1 cellular context compared by ENCODE assay signal in the genomic region with DNA sequence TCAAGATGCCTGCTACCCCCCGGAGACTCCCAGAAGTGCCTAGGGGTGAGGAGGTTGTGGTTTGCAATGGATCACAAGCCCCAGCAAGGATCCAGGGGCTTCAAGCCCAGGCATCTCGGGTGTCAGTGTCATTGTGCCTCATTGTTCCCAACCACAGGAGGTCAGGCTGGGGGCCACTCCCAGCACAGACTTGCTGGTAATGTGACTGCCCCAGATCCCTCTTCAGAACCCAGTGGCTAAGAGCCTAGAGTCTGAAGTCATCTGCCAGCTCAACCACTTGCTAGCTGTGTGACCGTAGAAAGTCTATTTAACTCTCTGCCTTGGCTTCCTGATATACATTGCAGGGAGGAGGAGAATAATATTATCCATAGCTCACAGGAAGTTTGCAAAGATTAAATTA.
TF ChIP-seq lines count a peak whose summit lies in the region.

No MANE protein-coding gene starts in this region.

TF ChIP-seq in HepG2, 621 proteins besides CTCF, POLR2A, EP300 and RAD21:
- no peak for TF ChIP-seq AGO1 (IDR thresholded peaks at IDR 0.05; ENCODE audit: low read depth, low read length, poor library complexity, severe bottlenecking)
- TF ChIP-seq, protein P1, sequence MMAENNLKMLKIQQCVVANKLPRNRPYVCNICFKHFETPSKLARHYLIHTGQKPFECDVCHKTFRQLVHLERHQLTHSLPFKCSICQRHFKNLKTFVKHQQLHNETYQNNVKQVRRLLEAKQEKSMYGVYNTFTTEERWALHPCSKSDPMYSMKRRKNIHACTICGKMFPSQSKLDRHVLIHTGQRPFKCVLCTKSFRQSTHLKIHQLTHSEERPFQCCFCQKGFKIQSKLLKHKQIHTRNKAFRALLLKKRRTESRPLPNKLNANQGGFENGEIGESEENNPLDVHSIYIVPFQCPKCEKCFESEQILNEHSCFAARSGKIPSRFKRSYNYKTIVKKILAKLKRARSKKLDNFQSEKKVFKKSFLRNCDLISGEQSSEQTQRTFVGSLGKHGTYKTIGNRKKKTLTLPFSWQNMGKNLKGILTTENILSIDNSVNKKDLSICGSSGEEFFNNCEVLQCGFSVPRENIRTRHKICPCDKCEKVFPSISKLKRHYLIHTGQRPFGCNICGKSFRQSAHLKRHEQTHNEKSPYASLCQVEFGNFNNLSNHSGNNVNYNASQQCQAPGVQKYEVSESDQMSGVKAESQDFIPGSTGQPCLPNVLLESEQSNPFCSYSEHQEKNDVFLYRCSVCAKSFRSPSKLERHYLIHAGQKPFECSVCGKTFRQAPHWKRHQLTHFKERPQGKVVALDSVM (CRISPR knock-in tag; IDR thresholded peaks at IDR 0.05), result no peak
- TF ChIP-seq ZBTB2 (CRISPR knock-in tag; IDR thresholded peaks at IDR 0.05; ENCODE audit: low read depth), result no peak
- TF ChIP-seq SRF (IDR thresholded peaks at IDR 0.05; ENCODE audit: low read depth, low read length), result no peak
- no peak for TF ChIP-seq SALL2 (CRISPR knock-in tag; IDR thresholded peaks at IDR 0.05)
- TF ChIP-seq PHF5A (CRISPR knock-in tag; IDR thresholded peaks at IDR 0.05; ENCODE audit: low read depth, unreplicated experiment), result no peak
- TF ChIP-seq ZNF337 (CRISPR knock-in tag; IDR thresholded peaks at IDR 0.05; ENCODE audit: borderline replicate concordance, low read depth), result no peak
